ENCODE assay signal across 1 cellular context in the genomic region with DNA sequence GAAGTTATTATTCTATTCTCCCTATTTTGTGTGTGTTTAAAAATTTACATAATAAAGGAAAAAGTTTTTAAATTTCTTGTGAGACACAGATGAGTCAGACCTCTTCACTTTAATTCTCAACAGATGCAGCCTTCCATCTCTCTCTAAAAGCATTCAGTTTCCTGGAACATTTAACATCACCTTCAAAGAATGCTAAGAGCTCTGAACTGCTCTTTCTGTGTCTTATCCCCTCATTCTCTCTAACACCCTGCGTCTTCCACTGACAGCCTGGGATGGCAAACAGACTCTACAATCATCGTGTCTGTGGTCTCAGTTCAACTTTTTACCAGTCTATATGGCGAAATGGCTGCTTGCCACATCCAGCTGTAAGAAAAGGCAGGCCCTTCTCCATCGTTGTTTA.
TF ChIP-seq lines count a peak whose summit lies in the region.

No MANE protein-coding gene starts in this region.

TF ChIP-seq in H1, 55 proteins besides CTCF, POLR2A, EP300 and RAD21 (continued from another document):
- TF ChIP-seq BRCA1 (IDR thresholded peaks at IDR 0.05; ENCODE audit: low read depth, low read length) (no peak), CHD7 (IDR thresholded peaks at IDR 0.05; ENCODE audit: insufficient replicate concordance, low read length) (no peak), RXRA (IDR thresholded peaks at IDR 0.05; ENCODE audit: insufficient read depth, low read depth, low read length) (no peak), SIRT6 (IDR thresholded peaks at IDR 0.05; ENCODE audit: low read length) (no peak), E2F6 (IDR thresholded peaks at IDR 0.05) (no peak), CREB1 (IDR thresholded peaks at IDR 0.05) (no peak), ZNF274 (IDR thresholded peaks at IDR 0.05; ENCODE audit: borderline replicate concordance, extremely low read depth, low read length) (no peak), RNF2 (IDR thresholded peaks at IDR 0.05; ENCODE audit: borderline replicate concordance, low read depth, low read length, missing control alignments, poor library complexity, severe bottlenecking) (no peak), JUN (IDR thresholded peaks at IDR 0.05; ENCODE audit: low read depth, low read length) (no peak), TCF12 (IDR thresholded peaks at IDR 0.05; ENCODE audit: low read depth, low read length) (no peak), HDAC6 (IDR thresholded peaks at IDR 0.05; ENCODE audit: low read depth, low read length) (no peak), GABPA (IDR thresholded peaks at IDR 0.05; ENCODE audit: borderline replicate concordance, insufficient read depth, low read length) (no peak), KDM4A (IDR thresholded peaks at IDR 0.05; ENCODE audit: low read depth, low read length, severe bottlenecking) (no peak), USF2 (IDR thresholded peaks at IDR 0.05; ENCODE audit: low read length) (no peak), SP4 (IDR thresholded peaks at IDR 0.05; ENCODE audit: low read length) (no peak), POLR2AphosphoS5 (IDR thresholded peaks at IDR 0.05; ENCODE audit: low read depth, low read length) (no peak)
